In genomic region chr13:106518535-106518934, GRCh38 we compare ENCODE assay signal across 28 cellular contexts.
"Had no signal": no experiment of that assay in that cellular context is flagged by ENCODE, and none has a peak within 500 bp of the region (broad histone marks: within the 10 kb centered on the region; RNA-seq: fewer than 3 reads in every experiment).

No MANE protein-coding gene starts in this region.

- ATAC-seq: activated CD8-positive, alpha-beta T cell treated with anti-CD3 and anti-CD28 coated beads for 36 hours; activated T-cell treated with anti-CD3 and anti-CD28 coated beads, Interleukin-2, amount 50 U/mL, for 4 hours; activated T-helper 17 cell treated with anti-CD3 and anti-CD28 coated beads, Interleukin-2, amount 50 U/mL, for 72 hours; heart right ventricle; left lung; right cardiac atrium; T-helper 17 cell had no signal

- H3K4me1 Mint-ChIP-seq: activated CD4-positive, alpha-beta T cell treated with anti-CD3 and anti-CD28 coated beads, Interleukin-2, amount 10 ng/mL, durations not matched to agents 7 days and 5 days; activated T-helper 17 cell treated with anti-CD3 and anti-CD28 coated beads, Interleukin-2, amount 50 U/mL, for 72 hours; T-helper 17 cell had no signal

- H3K36me3 ChIP-seq: breast epithelium, esophagus muscularis mucosa, heart right ventricle, left lung, spleen, upper lobe of left lung, vagina had no signal

- H3K27ac ChIP-seq: breast epithelium, esophagus muscularis mucosa, heart right ventricle, left lung, spleen, testis, vagina had no signal

- H3K4me3 Mint-ChIP-seq: activated CD4-positive, alpha-beta T cell treated with anti-CD3 and anti-CD28 coated beads, Interleukin-2, amount 10 ng/mL, durations not matched to agents 7 days and 5 days; activated CD8-positive, alpha-beta T cell treated with anti-CD3 and anti-CD28 coated beads for 36 hours; activated T-cell treated with anti-CD3 and anti-CD28 coated beads, Interleukin-2, amount 50 U/mL, for 4 hours; activated T-helper 17 cell treated with anti-CD3 and anti-CD28 coated beads, Interleukin-2, amount 50 U/mL, for 72 hours; dendritic cell treated with granulocyte-macrophage colony-stimulating factor and Interleukin-4, amounts not matched to agents 40 ng/mL and 50 ng/mL, for 4 days; endodermal cell; neural crest cell; T-helper 17 cell had no signal

- H3K27ac Mint-ChIP-seq: activated CD4-positive, alpha-beta T cell treated with anti-CD3 and anti-CD28 coated beads, Interleukin-2, amount 10 ng/mL, durations not matched to agents 7 days and 5 days; activated CD8-positive, alpha-beta T cell treated with anti-CD3 and anti-CD28 coated beads for 36 hours; activated T-helper 17 cell treated with anti-CD3 and anti-CD28 coated beads, Interleukin-2, amount 50 U/mL, for 72 hours; dendritic cell treated with granulocyte-macrophage colony-stimulating factor and Interleukin-4, amounts not matched to agents 40 ng/mL and 50 ng/mL, for 4 days; endodermal cell; T-helper 17 cell had no signal

- DNase-seq: activated CD4-positive, alpha-beta T cell treated with anti-CD3 and anti-CD28 coated beads for 1 hour; activated CD4-positive, alpha-beta T cell treated with anti-CD3 and anti-CD28 coated beads, Interleukin-2, amount 10 ng/mL, durations not matched to agents 7 days and 5 days; activated CD8-positive, alpha-beta T cell treated with anti-CD3 and anti-CD28 coated beads for 36 hours; activated gamma-delta T cell treated with Interleukin-2 at 50 U/mL for 16 hours; activated naive CD4-positive, alpha-beta T cell treated with anti-CD3 and anti-CD28 coated beads, Interleukin-2, amount 50 U/mL, for 16 hours; activated T-cell treated with anti-CD3 and anti-CD28 coated beads, Interleukin-2, amount 50 U/mL, for 4 hours; amniotic stem cell; central memory CD4-positive, alpha-beta T cell; endodermal cell; foreskin melanocyte; heart right ventricle; kidney glomerular epithelial cell; left lung; occipital lobe; posterior cingulate gyrus; right cardiac atrium; spleen; stimulated activated naive CD4-positive, alpha-beta T cell treated with Interleukin-2 at 50 U/mL for 16 hours; T-helper 17 cell; testis; upper lobe of left lung had no signal

- H3K27me3 ChIP-seq: breast epithelium, esophagus muscularis mucosa, left lung, testis, upper lobe of left lung, vagina had no signal

- H3K9me3 ChIP-seq: breast epithelium, esophagus muscularis mucosa, heart right ventricle, left lung, spleen, testis, upper lobe of left lung, vagina had no signal

- H3K9me3 Mint-ChIP-seq: activated CD4-positive, alpha-beta T cell treated with anti-CD3 and anti-CD28 coated beads, Interleukin-2, amount 10 ng/mL, durations not matched to agents 7 days and 5 days; activated CD8-positive, alpha-beta T cell treated with anti-CD3 and anti-CD28 coated beads for 36 hours; activated T-cell treated with anti-CD3 and anti-CD28 coated beads, Interleukin-2, amount 50 U/mL, for 4 hours; activated T-helper 17 cell treated with anti-CD3 and anti-CD28 coated beads, Interleukin-2, amount 50 U/mL, for 72 hours; dendritic cell treated with granulocyte-macrophage colony-stimulating factor and Interleukin-4, amounts not matched to agents 40 ng/mL and 50 ng/mL, for 4 days; endodermal cell; neural crest cell had no signal

- H3K4me3 ChIP-seq: breast epithelium, esophagus muscularis mucosa, left lung, lung, spleen, testis, upper lobe of left lung, vagina had no signal
